In genomic region chr13:52968074-52968700, GRCh38 we compare ENCODE assay signal across 9 cellular contexts.
DNase-seq lines count a peak whose midpoint lies in the region; ATAC-seq lines count a peak whose summit lies in the region.
"Had no signal": no experiment of that assay in that cellular context is flagged by ENCODE, and none has a peak within 500 bp of the region (broad histone marks: within the 10 kb centered on the region; RNA-seq: fewer than 3 reads in every experiment).

No MANE protein-coding gene starts in this region.

- H3K4me3 ChIP-seq in CD8-positive, alpha-beta memory T cell (ENCODE audit: low read length), result no peak overlapping the region

- POLR2A ChIA-PET in CD8-positive, alpha-beta memory T cell (lab: Charles Lee), result no interaction called here
- POLR2A ChIA-PET in activated CD4-positive, alpha-beta T cell treated with anti-CD3 and anti-CD28 coated beads, Interleukin-2, amount 10 ng/mL, durations not matched to agents 7 days and 5 days (lab: Charles Lee), result no interaction called here

- H3K27ac ChIP-seq in CD8-positive, alpha-beta memory T cell (ENCODE audit: low read depth, low read length), result no peak overlapping the region

- H3K27ac Mint-ChIP-seq in CD8-positive, alpha-beta memory T cell, result no peak overlapping the region
- H3K27ac Mint-ChIP-seq in activated CD4-positive, alpha-beta T cell treated with anti-CD3 and anti-CD28 coated beads, Interleukin-2, amount 10 ng/mL, durations not matched to agents 7 days and 5 days, result no peak overlapping the region
- H3K27ac Mint-ChIP-seq in memory B cell, result no peak overlapping the region
- H3K27ac Mint-ChIP-seq: activated naive CD8-positive, alpha-beta T cell had no signal

- no peaks in the 10 kb centered on the region for H3K9me3 Mint-ChIP-seq in CD8-positive, alpha-beta memory T cell
- H3K9me3 Mint-ChIP-seq in activated CD4-positive, alpha-beta T cell treated with anti-CD3 and anti-CD28 coated beads, Interleukin-2, amount 10 ng/mL, durations not matched to agents 7 days and 5 days, result no peaks in the 10 kb centered on the region
- H3K9me3 Mint-ChIP-seq in memory B cell, result no peaks in the 10 kb centered on the region

- peaks cover 11 to 19% of the 10 kb centered on the region in 2 donors for H3K27me3 Mint-ChIP-seq in CD8-positive, alpha-beta memory T cell
- H3K27me3 Mint-ChIP-seq in activated CD4-positive, alpha-beta T cell treated with anti-CD3 and anti-CD28 coated beads, Interleukin-2, amount 10 ng/mL, durations not matched to agents 7 days and 5 days, result peaks cover 4% of the 10 kb centered on the region
- H3K27me3 Mint-ChIP-seq in memory B cell, result peaks cover 6% of the 10 kb centered on the region

- H3K9me3 ChIP-seq in CD8-positive, alpha-beta memory T cell (ENCODE audit: low read length), result no peaks in the 10 kb centered on the region

- H3K36me3 ChIP-seq in CD8-positive, alpha-beta memory T cell (ENCODE audit: insufficient read depth, low read length), result no peaks in the 10 kb centered on the region

- CTCF ChIA-PET in CD8-positive, alpha-beta memory T cell (lab: Charles Lee), result interaction anchor here (0.9 to 2.4 kb wide), 11 partner anchors 9 to 359 kb away, joined by 3 to 11 read pairs (median 5); no protein-coding TSS in a partner anchor
- CTCF ChIA-PET in activated CD4-positive, alpha-beta T cell treated with anti-CD3 and anti-CD28 coated beads, Interleukin-2, amount 10 ng/mL, durations not matched to agents 7 days and 5 days (lab: Charles Lee), result interaction anchor here (0.6 to 1.6 kb wide), 8 partner anchors 9 to 303 kb away, joined by 3 to 6 read pairs (median 3); no protein-coding TSS in a partner anchor

- DNase-seq in CD8-positive, alpha-beta memory T cell, result peak; percentile 23 to 56 (median 34)
- DNase-seq in NCI-H524 (lab: John Stamatoyannopoulos, UW) (peak; percentile 64 to 83), memory B cell (ENCODE audit: low spot score in 2 of 2) (peak; percentile 54 to 68)
- peak; percentile 73 for DNase-seq in activated CD4-positive, alpha-beta T cell treated with anti-CD3 and anti-CD28 coated beads, Interleukin-2, amount 10 ng/mL, durations not matched to agents 7 days and 5 days
- peak; percentile 31 for DNase-seq in effector CD4-positive, alpha-beta T cell
- peak; percentile 28 for DNase-seq in stimulated activated CD8-positive, alpha-beta memory T cell treated with anti-CD3 and anti-CD28 coated beads, Interleukin-2, amount 100 ng/mL, for 1 hour (ENCODE audit: low read depth in 2 of 2)

- no peaks in the 10 kb centered on the region for H3K27me3 ChIP-seq in CD8-positive, alpha-beta memory T cell (ENCODE audit: insufficient read depth, low read length, poor library complexity, severe bottlenecking)

- peaks cover 0 to 1% (median 0%) of the 10 kb centered on the region in 3 donors for H3K4me1 Mint-ChIP-seq in CD8-positive, alpha-beta memory T cell
- H3K4me1 Mint-ChIP-seq in activated CD4-positive, alpha-beta T cell treated with anti-CD3 and anti-CD28 coated beads, Interleukin-2, amount 10 ng/mL, durations not matched to agents 7 days and 5 days, result no peaks in the 10 kb centered on the region
- peaks cover 4% of the 10 kb centered on the region for H3K4me1 Mint-ChIP-seq in memory B cell

- ATAC-seq in GM19438 (IDR thresholded peaks at IDR 0.05; ENCODE audit: low read depth, unreplicated experiment) (peak; percentile 99), HG03469 (IDR thresholded peaks at IDR 0.05; ENCODE audit: unreplicated experiment) (peak; percentile 98), memory B cell (ENCODE audit: low read depth) (peak; percentile 95)

- H3K36me3 Mint-ChIP-seq in CD8-positive, alpha-beta memory T cell, result no peaks in the 10 kb centered on the region
- no peaks in the 10 kb centered on the region for H3K36me3 Mint-ChIP-seq in activated CD4-positive, alpha-beta T cell treated with anti-CD3 and anti-CD28 coated beads, Interleukin-2, amount 10 ng/mL, durations not matched to agents 7 days and 5 days (ENCODE audit: low read depth)
- H3K36me3 Mint-ChIP-seq in memory B cell, result no peaks in the 10 kb centered on the region
- H3K36me3 Mint-ChIP-seq: activated naive CD8-positive, alpha-beta T cell had no signal

- no peak overlapping the region for H3K4me3 Mint-ChIP-seq in CD8-positive, alpha-beta memory T cell
- H3K4me3 Mint-ChIP-seq in activated CD4-positive, alpha-beta T cell treated with anti-CD3 and anti-CD28 coated beads, Interleukin-2, amount 10 ng/mL, durations not matched to agents 7 days and 5 days, result no peak overlapping the region
- H3K4me3 Mint-ChIP-seq in memory B cell, result no peak overlapping the region
- H3K4me3 Mint-ChIP-seq: activated naive CD8-positive, alpha-beta T cell had no signal

- no peaks in the 10 kb centered on the region for H3K4me1 ChIP-seq in CD8-positive, alpha-beta memory T cell (ENCODE audit: insufficient read depth, low read length)
